ENCODE assay signal across 8 cellular contexts in genomic region chr11:106077609-106078517, GRCh38. TPM values are rescaled to one million over a fixed set of nuclear protein-coding genes. Genes with fewer than 3 reads are reported as not detected.
DNase-seq lines count a peak whose midpoint lies in the region; ATAC-seq and TF ChIP-seq lines count a peak whose summit lies in the region.

AASDHPPT (plus strand) TSS chr11:106077662; CDS start chr11:106077711, 49 bp downstream.

- peaks cover 3% of the 10 kb centered on the region; the same call in 1 of the 2 replicates for H4K20me1 ChIP-seq in IMR-90 (ENCODE audit: insufficient read depth, low read length)

- peak within 1 kb of the TSS; percentile 86 for H3K56ac ChIP-seq in IMR-90 (ENCODE audit: extremely low read depth, insufficient read depth, low read length)

- H4K8ac ChIP-seq in IMR-90 (ENCODE audit: low read depth in 2 of 2, low read length in 2 of 2), result peak within 1 kb of the TSS; percentile 60 to 78

- DNase-seq in T-helper 2 cell, result no peak
- peak; percentile 29 for DNase-seq in IMR-90
- peak; percentile 36 for DNase-seq in epithelial cell of esophagus (ENCODE audit: low read depth)
- peak in 1 of 2 experiments; percentile 25 for DNase-seq in mesothelial cell of epicardium (ENCODE audit: low spot score in 2 of 2, unreplicated experiment in 2 of 2)
- DNase-seq in transverse colon, result no peak

- H3K4me3 Mint-ChIP-seq in mesothelial cell of epicardium, result peak within 1 kb of the TSS; percentile 96

- H3K23ac ChIP-seq in IMR-90 (ENCODE audit: low read depth, low read length), result peak within 1 kb of the TSS; percentile 98

- peak within 1 kb of the TSS; percentile 92 for H3K18ac ChIP-seq in IMR-90 (ENCODE audit: low read depth, low read length)

- intact Hi-C loops in T-helper 2 cell treated with Interferon-gamma antibody and Interleukin-4, amounts not matched to agents 100 ng/mL and 5 ng/mL, for 36 hours (cut with micrococcal nuclease), result loop anchor here (1.0 to 2.0 kb wide), 4 partner anchors 56 to 1489 kb away; partner anchors contain the start of genes CWF19L2 and MSANTD4
- intact Hi-C loops in IMR-90 (cut with micrococcal nuclease) (loop anchor here (2.0 to 10.0 kb wide), 4 partner anchors 55 to 1111 kb away; partner anchors contain the start of genes CASP4 and MSANTD4), transverse colon (cut with DNase I; ENCODE audit: low total_unique reads) (no loop called here)

- H3K4me3 ChIP-seq in IMR-90 (ENCODE audit: insufficient read depth, low read depth, low read length), result peak within 1 kb of the TSS; percentile 91
- H3K4me3 ChIP-seq in epithelial cell of esophagus (ENCODE audit: low read length), result peak within 1 kb of the TSS; percentile 96
- peak within 1 kb of the TSS; percentile 59 to 91 (median 70) for H3K4me3 ChIP-seq in transverse colon

- peak within 1 kb of the TSS; percentile 50 for H2BK120ac ChIP-seq in IMR-90 (ENCODE audit: low read depth, low read length)

- H3K27ac Mint-ChIP-seq in mesothelial cell of epicardium, result peak within 1 kb of the TSS; percentile 99

- in situ Hi-C loops in IMR-90 (cut with MboI; ENCODE audit: low sequenced_read_pairs), result no loop called here
- in situ Hi-C loops in transverse colon (cut with MboI; ENCODE audit: low pct_ligation_motif_present in 1 of 4, low pct_unique_long_range_greater_than_20kb in 1 of 4, low sequenced_read_pairs in 3 of 4), result no loop called here

- H3K9me3 ChIP-seq in IMR-90 (ENCODE audit: control insufficient read depth, insufficient read depth, low read length), result no peaks in the 10 kb centered on the region
- H3K9me3 ChIP-seq in transverse colon, result no peaks in the 10 kb centered on the region

- H2BK15ac ChIP-seq in IMR-90 (ENCODE audit: low read depth, low read length), result no peak within 1 kb of the TSS; the same call in 2 of the 3 replicates

- no peak within 1 kb of the TSS; the same call in 1 of the 2 replicates for H2BK20ac ChIP-seq in IMR-90 (ENCODE audit: low read depth, low read length)

- H3K27ac ChIP-seq in IMR-90 (ENCODE audit: insufficient read depth, low read length), result peak within 1 kb of the TSS; percentile 97
- peak within 1 kb of the TSS; percentile 89 to 98 (median 94) for H3K27ac ChIP-seq in transverse colon

- no peak for TF ChIP-seq RAD21 in IMR-90 (IDR thresholded peaks at IDR 0.05; ENCODE audit: low read length)

- H2AFZ ChIP-seq in IMR-90 (replicated peaks; ENCODE audit: low read length, poor library complexity), result peak within 1 kb of the TSS; percentile 99

- peak within 1 kb of the TSS; percentile 93 for H4K91ac ChIP-seq in IMR-90 (ENCODE audit: insufficient read depth, low read depth, low read length)

- H4K5ac ChIP-seq in IMR-90 (ENCODE audit: low read depth, low read length), result peak within 1 kb of the TSS; percentile 94

- peak within 1 kb of the TSS; percentile 91 for H2AK9ac ChIP-seq in IMR-90 (replicated peaks; ENCODE audit: low read depth, low read length, poor library complexity)

- CTCF ChIA-PET in IMR-90 (lab: Yijun Ruan, JAX), result interaction anchor here (0.7 kb wide), 2 partner anchors 55 to 74 kb away, joined by 3 read pairs; no protein-coding TSS in a partner anchor

- peak within 1 kb of the TSS; percentile 99 for H3K9ac ChIP-seq in IMR-90 (ENCODE audit: low read depth, low read length)

- ATAC-seq in GM21723 (IDR thresholded peaks at IDR 0.05; ENCODE audit: unreplicated experiment) (peak; percentile 33), IMR-90 (ENCODE audit: low read depth) (peak; percentile 21), SK-N-SH treated with all-trans-retinoic acid at 6 μM for 48 hours (peak; percentile 41)

- TF ChIP-seq EP300 in transverse colon (IDR thresholded peaks at IDR 0.05; ENCODE audit: low read depth), result no peak

- H3K4ac ChIP-seq in IMR-90 (ENCODE audit: low read depth, low read length), result peak within 1 kb of the TSS; percentile 98

- H2AK5ac ChIP-seq in IMR-90 (ENCODE audit: low read depth, low read length), result peak within 1 kb of the TSS; percentile 80; the same call in 1 of the 2 replicates

- TF ChIP-seq CTCF in IMR-90 (conservative IDR thresholded peaks at IDR 0.05; ENCODE audit: low read depth, low read length) (no peak), epithelial cell of esophagus (IDR thresholded peaks at IDR 0.05; ENCODE audit: insufficient read depth, low read depth, low read length, missing control alignments) (no peak), mesothelial cell of epicardium (IDR thresholded peaks at IDR 0.05; ENCODE audit: unreplicated experiment) (no peak), transverse colon (IDR thresholded peaks at IDR 0.05) (no peak)

- H3K36me3 ChIP-seq in IMR-90 (ENCODE audit: control insufficient read depth, insufficient read depth, low read length) (peaks cover 8% of the 10 kb centered on the region), transverse colon (peaks cover 0 to 20% (median 1%) of the 10 kb centered on the region in 4 donors)

- peak within 1 kb of the TSS; percentile 99 for H3K4me2 ChIP-seq in IMR-90 (ENCODE audit: low read depth, low read length)

- peaks cover 46% of the 10 kb centered on the region for H3K4me1 Mint-ChIP-seq in mesothelial cell of epicardium

- H3K14ac ChIP-seq in IMR-90 (replicated peaks; ENCODE audit: low read depth, low read length), result peak within 1 kb of the TSS; percentile 99

- TSS peak; percentile 50 for BruUV-seq in IMR-90 (replicated peaks; lab: Mats Ljungman, UMichigan)

- H3K27me3 ChIP-seq in IMR-90 (ENCODE audit: control insufficient read depth, insufficient read depth, low read length) (no peaks in the 10 kb centered on the region), transverse colon (no peaks in the 10 kb centered on the region)

- POLR2A ChIA-PET in IMR-90 (lab: Charles Lee; ENCODE audit: unreplicated experiment), result interaction anchor here (0.6 to 1.0 kb wide), 5 partner anchors 13 to 1683 kb away, joined by 3 to 6 read pairs (median 4); no protein-coding TSS in a partner anchor

- no peaks in the 10 kb centered on the region for H3K9me3 Mint-ChIP-seq in mesothelial cell of epicardium

- H3K79me1 ChIP-seq in IMR-90 (ENCODE audit: low read depth in 1 of 2, low read length in 2 of 2), result peaks cover 8 to 39% of the 10 kb centered on the region in 2 experiments; a peak in 2 of 4 replicates

- H3K4me1 ChIP-seq in IMR-90 (ENCODE audit: control insufficient read depth, insufficient read depth, low read length) (no peaks in the 10 kb centered on the region; the same call in 1 of the 2 replicates), transverse colon (peaks cover 0 to 55% (median 20%) of the 10 kb centered on the region in 4 donors)

- H3K9me1 ChIP-seq in IMR-90 (ENCODE audit: insufficient read depth, low read length), result no peaks in the 10 kb centered on the region

- H3K36me3 Mint-ChIP-seq in mesothelial cell of epicardium, result peaks cover 14% of the 10 kb centered on the region

- WGBS in IMR-90 (ENCODE audit: extremely low coverage in 2 of 2, insufficient read length in 1 of 2), 2 experiments, result 3% methylated on average over 12 of the region's 55 CpGs; no CpG with 5 or more reads in 1 of the 2 experiments
- 1% methylated on average over 10 to 43 of the region's 55 CpGs for WGBS in transverse colon (ENCODE audit: low coverage in 1 of 2), 2 donors

- TF ChIP-seq POLR2A in IMR-90 (IDR thresholded peaks at IDR 0.05; ENCODE audit: low read depth, low read length) (peak; percentile 81), transverse colon (IDR thresholded peaks at IDR 0.05) (peak; percentile 28)

- H3K27me3 Mint-ChIP-seq in mesothelial cell of epicardium (ENCODE audit: low read depth), result no peaks in the 10 kb centered on the region

- H2BK5ac ChIP-seq in IMR-90 (ENCODE audit: low read depth, low read length, poor library complexity, severe bottlenecking), result peak within 1 kb of the TSS; percentile 97

- dilution Hi-C loops in IMR-90 (cut with HindIII; ENCODE audit: low sequenced_read_pairs, unreplicated experiment), result no loop called here

TF ChIP-seq in IMR-90, 13 proteins besides CTCF, POLR2A, EP300 and RAD21 (continues in another document):
- no peak for TF ChIP-seq FOS (IDR thresholded peaks at IDR 0.05; ENCODE audit: low read depth, low read length)
- TF ChIP-seq ELK1 (IDR thresholded peaks at IDR 0.05; ENCODE audit: borderline replicate concordance, low read depth, low read length), result no peak
- no peak for TF ChIP-seq CEBPB (IDR thresholded peaks at IDR 0.05; ENCODE audit: low read depth, low read length)
- TF ChIP-seq RFX5 (IDR thresholded peaks at IDR 0.05; ENCODE audit: low read depth, low read length), result no peak
- no peak for TF ChIP-seq NFE2L2 (IDR thresholded peaks at IDR 0.05; ENCODE audit: low read depth, low read length)

TF ChIP-seq in SK-N-SH treated with all-trans-retinoic acid at 6 μM for 48 hours, 23 proteins besides CTCF, POLR2A, EP300 and RAD21 (continues in another document):
- TF ChIP-seq, protein P1, sequence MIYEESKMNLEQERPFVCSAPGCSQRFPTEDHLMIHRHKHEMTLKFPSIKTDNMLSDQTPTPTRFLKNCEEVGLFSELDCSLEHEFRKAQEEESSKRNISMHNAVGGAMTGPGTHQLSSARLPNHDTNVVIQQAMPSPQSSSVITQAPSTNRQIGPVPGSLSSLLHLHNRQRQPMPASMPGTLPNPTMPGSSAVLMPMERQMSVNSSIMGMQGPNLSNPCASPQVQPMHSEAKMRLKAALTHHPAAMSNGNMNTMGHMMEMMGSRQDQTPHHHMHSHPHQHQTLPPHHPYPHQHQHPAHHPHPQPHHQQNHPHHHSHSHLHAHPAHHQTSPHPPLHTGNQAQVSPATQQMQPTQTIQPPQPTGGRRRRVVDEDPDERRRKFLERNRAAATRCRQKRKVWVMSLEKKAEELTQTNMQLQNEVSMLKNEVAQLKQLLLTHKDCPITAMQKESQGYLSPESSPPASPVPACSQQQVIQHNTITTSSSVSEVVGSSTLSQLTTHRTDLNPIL (CRISPR knock-in tag; IDR thresholded peaks at IDR 0.05; ENCODE audit: low read depth), result no peak
- no peak for TF ChIP-seq CSRNP3 (CRISPR knock-in tag; IDR thresholded peaks at IDR 0.05)

RNA-seq across cellular contexts. Expression of gene AASDHPPT, which starts in this region (rescaled TPM):
- 30.8 and 31.8 TPM in 2 replicates for total RNA-seq in T-helper 2 cell treated with Interferon-gamma antibody and Interleukin-4, amounts not matched to agents 100 ng/mL and 5 ng/mL, for 36 hours
- 56.3 and 72.2 TPM in 2 replicates for total RNA-seq in IMR-90 (2012; rRNA removed)
- polyA plus RNA-seq in IMR-90 (2012; rRNA removed), result 19.6 and 22.0 TPM in 2 replicates
- polyA plus RNA-seq in IMR-90 (2012; cell fraction: cytosol; rRNA removed), result 9.6 and 13.4 TPM in 2 replicates
- 4.0 and 6.7 TPM in 2 replicates for polyA plus RNA-seq in IMR-90 (2012; cell fraction: nucleus; rRNA removed; ENCODE audit: low replicate concordance)
- 59.6 to 64.7 TPM (median 62.1 TPM) in 3 replicates for total RNA-seq in mesothelial cell of epicardium
- total RNA-seq in transverse colon, result 10 to 100 TPM in 2 of 4 donors, 1 to 10 TPM in 2; 3.4 to 25.7 (median 14.9) TPM

Comparison
In these comparisons a context has a peak if more than half of its experiments do, and no peak if none do; other contexts are left out.
1. DNase-seq: peak in IMR-90 (single experiment) and epithelial cell of esophagus (single experiment); none in T-helper 2 cell (0 of 5) and transverse colon (single experiment).
2. Peak in every context shown above with its lines, with median percentiles within 50 percentile points of each other: ATAC-seq and H3K4me3 ChIP-seq.